In genomic region chr18:58124475-58124874, GRCh38 we compare ENCODE assay signal across 16 cellular contexts.
DNase-seq lines count a peak whose midpoint lies in the region; ATAC-seq and TF ChIP-seq lines count a peak whose summit lies in the region.
"Had no signal": no experiment of that assay in that cellular context is flagged by ENCODE, and none has a peak within 500 bp of the region (broad histone marks: within the 10 kb centered on the region; RNA-seq: fewer than 3 reads in every experiment).

No MANE protein-coding gene starts in this region.

- intact Hi-C loops in activated T-helper 2 cell treated with anti-CD3 and anti-CD28 coated beads, Interferon-gamma antibody, Interleukin-2, Interleukin-4, amounts not matched to agents 10 μg/mL and 5 μg/mL and 100 μg/mL, durations not matched to agents 14 hours and 24 hours and 36 hours (cut with micrococcal nuclease), result loop anchor here (5.0 to 10.0 kb wide), 3 partner anchors 242 to 570 kb away; no protein-coding TSS in a partner anchor
- intact Hi-C loops in Caco-2 (cut with micrococcal nuclease; ENCODE audit: unreplicated experiment), result loop anchor here (5.0 kb wide), 2 partner anchors 167 to 242 kb away; no protein-coding TSS in a partner anchor

- no peaks in the 10 kb centered on the region for H3K36me3 Mint-ChIP-seq in activated CD8-positive, alpha-beta memory T cell treated with anti-CD3 and anti-CD28 coated beads, Interleukin-2, amount 10 ng/mL, durations not matched to agents 7 days and 5 days
- H3K36me3 Mint-ChIP-seq in T-helper 17 cell (ENCODE audit: low read depth) (peaks cover 2% of the 10 kb centered on the region), endothelial cell (ENCODE audit: low read depth, unreplicated experiment) (peaks cover 7% of the 10 kb centered on the region), Caco-2 (ENCODE audit: insufficient read depth, unreplicated experiment) (peaks cover 24% of the 10 kb centered on the region)
- H3K36me3 Mint-ChIP-seq in stimulated activated naive B cell treated with anti-CD40 and anti-IgM and Interleukin-4, amounts not matched to agents 10 μg/mL and 1 μg/mL and 100 μg/mL, for 72 hours, result no peaks in the 10 kb centered on the region
- H3K36me3 Mint-ChIP-seq in activated T-helper 2 cell treated with anti-CD3 and anti-CD28 coated beads, Interferon-gamma antibody, Interleukin-2, Interleukin-4, amounts not matched to agents 10 μg/mL and 5 μg/mL and 100 μg/mL, durations not matched to agents 14 hours and 24 hours and 36 hours (ENCODE audit: low read depth), result no peaks in the 10 kb centered on the region
- H3K36me3 Mint-ChIP-seq: CD8-positive, alpha-beta memory T cell; IgD-negative memory B cell had no signal

- H3K4me3 ChIP-seq in Caco-2 (ENCODE audit: low read depth, low read length), result no peak overlapping the region
- H3K4me3 ChIP-seq: BLaER1 treated with 17β-estradiol and CSF1 and Interleukin-3, amounts not matched to agents 10 nM and 100 nM; GM12878; HAP-1 had no signal

- peak; percentile 36 for ATAC-seq in activated CD8-positive, alpha-beta memory T cell treated with anti-CD3 and anti-CD28 coated beads, Interleukin-2, amount 10 ng/mL, durations not matched to agents 7 days and 5 days
- ATAC-seq in T-helper 17 cell, result no peak
- ATAC-seq in stimulated activated naive B cell treated with anti-CD40 and anti-IgM and Interleukin-4, amounts not matched to agents 10 μg/mL and 1 μg/mL and 100 μg/mL, for 72 hours (replicated peaks), result no peak
- ATAC-seq: HepG2 had no signal

- H3K27me3 Mint-ChIP-seq in activated CD8-positive, alpha-beta memory T cell treated with anti-CD3 and anti-CD28 coated beads, Interleukin-2, amount 10 ng/mL, durations not matched to agents 7 days and 5 days, result no peaks in the 10 kb centered on the region
- H3K27me3 Mint-ChIP-seq in T-helper 17 cell (peaks cover 19% of the 10 kb centered on the region), endothelial cell (ENCODE audit: unreplicated experiment) (peaks cover 7% of the 10 kb centered on the region), Caco-2 (ENCODE audit: insufficient read depth, unreplicated experiment) (no peaks in the 10 kb centered on the region)
- H3K27me3 Mint-ChIP-seq in stimulated activated naive B cell treated with anti-CD40 and anti-IgM and Interleukin-4, amounts not matched to agents 10 μg/mL and 1 μg/mL and 100 μg/mL, for 72 hours, result no peaks in the 10 kb centered on the region
- no peaks in the 10 kb centered on the region for H3K27me3 Mint-ChIP-seq in activated T-helper 2 cell treated with anti-CD3 and anti-CD28 coated beads, Interferon-gamma antibody, Interleukin-2, Interleukin-4, amounts not matched to agents 10 μg/mL and 5 μg/mL and 100 μg/mL, durations not matched to agents 14 hours and 24 hours and 36 hours (ENCODE audit: low read depth)
- H3K27me3 Mint-ChIP-seq: B cell, IgD-negative memory B cell had no signal

- no peaks in the 10 kb centered on the region for H3K27me3 ChIP-seq in Caco-2 (replicated peaks; ENCODE audit: control insufficient read depth, insufficient read depth, low read length)
- H3K27me3 ChIP-seq: BLaER1 treated with 17β-estradiol and CSF1 and Interleukin-3, amounts not matched to agents 10 nM and 100 nM had no signal

- H3K27ac Mint-ChIP-seq in activated CD8-positive, alpha-beta memory T cell treated with anti-CD3 and anti-CD28 coated beads, Interleukin-2, amount 10 ng/mL, durations not matched to agents 7 days and 5 days, result no peak overlapping the region
- H3K27ac Mint-ChIP-seq in T-helper 17 cell (no peak overlapping the region), endothelial cell (ENCODE audit: unreplicated experiment) (peak overlapping the region; percentile 28), Caco-2 (ENCODE audit: unreplicated experiment) (no peak overlapping the region)
- peak overlapping the region; percentile 16 for H3K27ac Mint-ChIP-seq in stimulated activated naive B cell treated with anti-CD40 and anti-IgM and Interleukin-4, amounts not matched to agents 10 μg/mL and 1 μg/mL and 100 μg/mL, for 72 hours
- no peak overlapping the region for H3K27ac Mint-ChIP-seq in activated T-helper 2 cell treated with anti-CD3 and anti-CD28 coated beads, Interferon-gamma antibody, Interleukin-2, Interleukin-4, amounts not matched to agents 10 μg/mL and 5 μg/mL and 100 μg/mL, durations not matched to agents 14 hours and 24 hours and 36 hours
- H3K27ac Mint-ChIP-seq: B cell had no signal

- CTCF ChIA-PET in activated CD8-positive, alpha-beta memory T cell treated with anti-CD3 and anti-CD28 coated beads, Interleukin-2, amount 10 ng/mL, durations not matched to agents 7 days and 5 days (lab: Charles Lee), result interaction anchor here (1.8 to 2.6 kb wide), 2 partner anchors 11 to 81 kb away, joined by 7 to 10 read pairs; partner anchors contain the start of gene NEDD4L
- CTCF ChIA-PET in Caco-2 (lab: Charles Lee), result no interaction called here

- no peak overlapping the region for H3K4me3 Mint-ChIP-seq in activated CD8-positive, alpha-beta memory T cell treated with anti-CD3 and anti-CD28 coated beads, Interleukin-2, amount 10 ng/mL, durations not matched to agents 7 days and 5 days
- H3K4me3 Mint-ChIP-seq in T-helper 17 cell, result peak overlapping the region; percentile 9
- peak overlapping the region; percentile 5 for H3K4me3 Mint-ChIP-seq in endothelial cell (ENCODE audit: unreplicated experiment)
- H3K4me3 Mint-ChIP-seq in stimulated activated naive B cell treated with anti-CD40 and anti-IgM and Interleukin-4, amounts not matched to agents 10 μg/mL and 1 μg/mL and 100 μg/mL, for 72 hours, result no peak overlapping the region
- no peak overlapping the region for H3K4me3 Mint-ChIP-seq in activated T-helper 2 cell treated with anti-CD3 and anti-CD28 coated beads, Interferon-gamma antibody, Interleukin-2, Interleukin-4, amounts not matched to agents 10 μg/mL and 5 μg/mL and 100 μg/mL, durations not matched to agents 14 hours and 24 hours and 36 hours (ENCODE audit: low read depth)
- H3K4me3 Mint-ChIP-seq in Caco-2 (ENCODE audit: unreplicated experiment), result no peak overlapping the region
- H3K4me3 Mint-ChIP-seq: B cell; CD8-positive, alpha-beta memory T cell had no signal

- peaks cover 5% of the 10 kb centered on the region for H3K4me1 Mint-ChIP-seq in activated CD8-positive, alpha-beta memory T cell treated with anti-CD3 and anti-CD28 coated beads, Interleukin-2, amount 10 ng/mL, durations not matched to agents 7 days and 5 days
- H3K4me1 Mint-ChIP-seq in T-helper 17 cell (peaks cover 10% of the 10 kb centered on the region), endothelial cell (ENCODE audit: unreplicated experiment) (peaks cover 11% of the 10 kb centered on the region), Caco-2 (ENCODE audit: low read depth, unreplicated experiment) (peaks cover 12% of the 10 kb centered on the region)
- H3K4me1 Mint-ChIP-seq in stimulated activated naive B cell treated with anti-CD40 and anti-IgM and Interleukin-4, amounts not matched to agents 10 μg/mL and 1 μg/mL and 100 μg/mL, for 72 hours, result no peaks in the 10 kb centered on the region
- no peaks in the 10 kb centered on the region for H3K4me1 Mint-ChIP-seq in activated T-helper 2 cell treated with anti-CD3 and anti-CD28 coated beads, Interferon-gamma antibody, Interleukin-2, Interleukin-4, amounts not matched to agents 10 μg/mL and 5 μg/mL and 100 μg/mL, durations not matched to agents 14 hours and 24 hours and 36 hours (ENCODE audit: low read depth)
- H3K4me1 Mint-ChIP-seq: B cell had no signal

- no peaks in the 10 kb centered on the region for H3K9me3 Mint-ChIP-seq in activated CD8-positive, alpha-beta memory T cell treated with anti-CD3 and anti-CD28 coated beads, Interleukin-2, amount 10 ng/mL, durations not matched to agents 7 days and 5 days (ENCODE audit: low read depth)
- no peaks in the 10 kb centered on the region for H3K9me3 Mint-ChIP-seq in endothelial cell (ENCODE audit: unreplicated experiment)
- H3K9me3 Mint-ChIP-seq in stimulated activated naive B cell treated with anti-CD40 and anti-IgM and Interleukin-4, amounts not matched to agents 10 μg/mL and 1 μg/mL and 100 μg/mL, for 72 hours, result no peaks in the 10 kb centered on the region
- no peaks in the 10 kb centered on the region for H3K9me3 Mint-ChIP-seq in activated T-helper 2 cell treated with anti-CD3 and anti-CD28 coated beads, Interferon-gamma antibody, Interleukin-2, Interleukin-4, amounts not matched to agents 10 μg/mL and 5 μg/mL and 100 μg/mL, durations not matched to agents 14 hours and 24 hours and 36 hours
- no peaks in the 10 kb centered on the region for H3K9me3 Mint-ChIP-seq in Caco-2 (ENCODE audit: unreplicated experiment)
- H3K9me3 Mint-ChIP-seq: CD8-positive, alpha-beta memory T cell; IgD-negative memory B cell had no signal

- H3K9me3 ChIP-seq in T-helper 17 cell (ENCODE audit: control insufficient read depth, low read length, poor library complexity, severe bottlenecking) (no peaks in the 10 kb centered on the region), Caco-2 (no peaks in the 10 kb centered on the region)
- H3K9me3 ChIP-seq: HAP-1 had no signal

- no peak for TF ChIP-seq CTCF in endothelial cell (IDR thresholded peaks at IDR 0.05; ENCODE audit: unreplicated experiment)
- no peak for TF ChIP-seq CTCF in Caco-2 (IDR thresholded peaks at IDR 0.05; ENCODE audit: insufficient read depth in 1 of 2, low read depth in 1 of 2, low read length in 1 of 2, severe bottlenecking in 1 of 2, unreplicated experiment in 1 of 2)

- H3K4me1 ChIP-seq in Caco-2, result no peaks in the 10 kb centered on the region

- no peaks in the 10 kb centered on the region for H3K36me3 ChIP-seq in Caco-2 (ENCODE audit: control insufficient read depth, insufficient read depth, low read length)
- H3K36me3 ChIP-seq: HAP-1 had no signal

- DNase-seq in activated CD8-positive, alpha-beta memory T cell treated with anti-CD3 and anti-CD28 coated beads, Interleukin-2, amount 10 ng/mL, durations not matched to agents 7 days and 5 days, result no peak
- DNase-seq in activated CD8-positive, alpha-beta memory T cell treated with anti-CD3 and anti-CD28 coated beads, Interleukin-2, amount 50 U/mL, for 48 hours, result no peak
- DNase-seq in T-helper 17 cell, result no peak
- no peak for DNase-seq in endothelial cell (ENCODE audit: low spot score)
- DNase-seq in stimulated activated naive B cell treated with anti-CD40 and anti-IgM and Interleukin-4, amounts not matched to agents 10 μg/mL and 1 μg/mL and 100 μg/mL, for 72 hours, result no peak
- DNase-seq in activated T-helper 2 cell treated with anti-CD3 and anti-CD28 coated beads, Interferon-gamma antibody, Interleukin-2, Interleukin-4, amounts not matched to agents 10 μg/mL and 5 μg/mL and 100 μg/mL, durations not matched to agents 14 hours and 24 hours and 36 hours (ENCODE audit: low spot score), result no peak
- DNase-seq in Caco-2, result no peak
- DNase-seq: CD8-positive, alpha-beta memory T cell; DND-41; EL had no signal

- BruUV-seq in Caco-2 (replicated peaks; lab: Mats Ljungman, UMichigan), result no TSS peak

- POLR2A ChIA-PET in Caco-2 (lab: Charles Lee), result no interaction called here

Comparison
In these comparisons a context has a peak if more than half of its experiments do, and no peak if none do; other contexts are left out.
1. H3K27ac Mint-ChIP-seq: peak in endothelial cell (single experiment) and stimulated activated naive B cell treated with anti-CD40 and anti-IgM and Interleukin-4, amounts not matched to agents 10 μg/mL and 1 μg/mL and 100 μg/mL, for 72 hours (single experiment); none in activated CD8-positive, alpha-beta memory T cell treated with anti-CD3 and anti-CD28 coated beads, Interleukin-2, amount 10 ng/mL, durations not matched to agents 7 days and 5 days (single experiment), T-helper 17 cell (single experiment), activated T-helper 2 cell treated with anti-CD3 and anti-CD28 coated beads, Interferon-gamma antibody, Interleukin-2, Interleukin-4, amounts not matched to agents 10 μg/mL and 5 μg/mL and 100 μg/mL, durations not matched to agents 14 hours and 24 hours and 36 hours (single experiment) and Caco-2 (single experiment).
2. H3K4me3 Mint-ChIP-seq: peak in T-helper 17 cell (single experiment) and endothelial cell (single experiment); none in activated CD8-positive, alpha-beta memory T cell treated with anti-CD3 and anti-CD28 coated beads, Interleukin-2, amount 10 ng/mL, durations not matched to agents 7 days and 5 days (single experiment), stimulated activated naive B cell treated with anti-CD40 and anti-IgM and Interleukin-4, amounts not matched to agents 10 μg/mL and 1 μg/mL and 100 μg/mL, for 72 hours (0 of 2), activated T-helper 2 cell treated with anti-CD3 and anti-CD28 coated beads, Interferon-gamma antibody, Interleukin-2, Interleukin-4, amounts not matched to agents 10 μg/mL and 5 μg/mL and 100 μg/mL, durations not matched to agents 14 hours and 24 hours and 36 hours (single experiment) and Caco-2 (single experiment).